Comparison of ENCODE assay signal across 9 cellular contexts in the genomic region with DNA sequence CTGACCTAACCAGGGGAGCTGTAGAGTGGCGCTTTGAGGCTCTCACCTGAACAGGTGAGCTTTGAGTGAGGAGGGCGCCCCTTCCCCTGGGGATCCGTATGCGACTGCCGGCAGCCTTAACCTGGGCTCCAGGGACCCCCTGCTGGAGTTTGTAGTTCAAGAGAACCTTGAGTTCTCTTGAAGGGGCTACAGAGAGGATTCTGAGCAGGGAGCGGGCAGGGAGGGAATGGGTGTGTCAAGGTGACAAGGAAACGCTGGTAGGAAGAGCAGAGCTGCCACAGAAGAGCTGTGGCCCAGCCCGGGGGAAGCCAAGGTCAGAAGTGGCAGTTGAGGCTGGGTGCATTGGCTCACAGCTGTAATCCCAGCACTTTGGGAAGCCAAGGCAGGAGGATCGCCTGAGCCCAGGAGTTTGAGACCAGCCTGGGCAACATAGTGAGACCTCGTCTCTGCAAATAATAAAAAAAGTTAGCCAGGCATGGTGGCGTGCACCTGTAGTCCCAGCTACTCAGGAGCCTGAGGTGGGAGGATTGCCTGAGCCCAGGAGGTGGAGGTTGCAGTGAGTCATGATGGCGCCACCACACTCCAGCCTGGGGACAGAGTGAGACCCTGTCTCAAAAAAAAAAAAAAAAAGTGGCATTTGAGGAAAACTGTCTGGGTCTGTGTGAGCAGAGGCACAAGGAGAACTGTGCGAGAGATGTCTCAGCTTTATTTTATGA. TPM values are rescaled to one million over a fixed set of nuclear protein-coding genes. Genes with fewer than 3 reads are reported as not detected.
DNase-seq lines count a peak whose midpoint lies in the region; ATAC-seq, FAIRE-seq and TF ChIP-seq lines count a peak whose summit lies in the region.
"Had no signal": no experiment of that assay in that cellular context is flagged by ENCODE, and none has a peak within 500 bp of the region (broad histone marks: within the 10 kb centered on the region; RNA-seq: fewer than 3 reads in every experiment).

No MANE protein-coding gene starts in this region.

- H3K9me3 ChIP-seq in kidney (ENCODE audit: control insufficient read depth in 1 of 2, low read length in 2 of 2) = no peaks in the 10 kb centered on the region

- H3K4me1 Mint-ChIP-seq in T-helper 2 cell treated with Interferon-gamma antibody and Interleukin-4, amounts not matched to agents 5 μg/mL and 100 μg/mL, for 36 hours (ENCODE audit: low read depth) = peaks cover 6% of the 10 kb centered on the region
- H3K4me1 Mint-ChIP-seq in activated T-helper 2 cell treated with anti-CD3 and anti-CD28 coated beads, Interferon-gamma antibody, Interleukin-2, Interleukin-4, amounts not matched to agents 10 μg/mL and 5 μg/mL and 100 μg/mL, durations not matched to agents 14 hours and 24 hours and 36 hours (ENCODE audit: low read depth) = peaks cover 12% of the 10 kb centered on the region
- peaks cover 7 to 11% of the 10 kb centered on the region in 2 donors for H3K4me1 Mint-ChIP-seq in stimulated activated naive B cell treated with anti-CD40 and anti-IgM and Interleukin-4, amounts not matched to agents 10 μg/mL and 1 μg/mL and 100 μg/mL, for 72 hours

- H3K4me3 ChIP-seq in kidney (ENCODE audit: low read length in 2 of 2) = peak overlapping the region; percentile 71 to 76

- intact Hi-C loops in activated T-helper 2 cell treated with anti-CD3 and anti-CD28 coated beads, Interferon-gamma antibody, Interleukin-2, Interleukin-4, amounts not matched to agents 10 μg/mL and 5 μg/mL and 100 μg/mL, durations not matched to agents 14 hours and 24 hours and 36 hours (cut with micrococcal nuclease) = no loop called here
- intact Hi-C loops in kidney (cut with DNase I) = no loop called here

- H3K27ac Mint-ChIP-seq in T-helper 2 cell treated with Interferon-gamma antibody and Interleukin-4, amounts not matched to agents 5 μg/mL and 100 μg/mL, for 36 hours = no peak overlapping the region
- no peak overlapping the region for H3K27ac Mint-ChIP-seq in activated T-helper 2 cell treated with anti-CD3 and anti-CD28 coated beads, Interferon-gamma antibody, Interleukin-2, Interleukin-4, amounts not matched to agents 10 μg/mL and 5 μg/mL and 100 μg/mL, durations not matched to agents 14 hours and 24 hours and 36 hours
- H3K27ac Mint-ChIP-seq in stimulated activated naive B cell treated with anti-CD40 and anti-IgM and Interleukin-4, amounts not matched to agents 10 μg/mL and 1 μg/mL and 100 μg/mL, for 72 hours = no peak overlapping the region

- peaks cover 10% of the 10 kb centered on the region for H3K36me3 Mint-ChIP-seq in T-helper 2 cell treated with Interferon-gamma antibody and Interleukin-4, amounts not matched to agents 5 μg/mL and 100 μg/mL, for 36 hours (ENCODE audit: low read depth)
- H3K36me3 Mint-ChIP-seq in activated T-helper 2 cell treated with anti-CD3 and anti-CD28 coated beads, Interferon-gamma antibody, Interleukin-2, Interleukin-4, amounts not matched to agents 10 μg/mL and 5 μg/mL and 100 μg/mL, durations not matched to agents 14 hours and 24 hours and 36 hours (ENCODE audit: low read depth) = peaks cover 25% of the 10 kb centered on the region
- H3K36me3 Mint-ChIP-seq in stimulated activated naive B cell treated with anti-CD40 and anti-IgM and Interleukin-4, amounts not matched to agents 10 μg/mL and 1 μg/mL and 100 μg/mL, for 72 hours = peaks cover 12% of the 10 kb centered on the region in 2 donors

- no peak for ATAC-seq in stimulated activated naive B cell treated with anti-CD40 and anti-IgM and Interleukin-4, amounts not matched to agents 10 μg/mL and 1 μg/mL and 100 μg/mL, for 72 hours (replicated peaks)

- H3K27ac ChIP-seq in kidney (ENCODE audit: low read depth in 2 of 2, low read length in 2 of 2) = peak overlapping the region; percentile 47 to 92

- peak overlapping the region; percentile 77 for H3K4me3 Mint-ChIP-seq in T-helper 2 cell treated with Interferon-gamma antibody and Interleukin-4, amounts not matched to agents 5 μg/mL and 100 μg/mL, for 36 hours
- peak overlapping the region; percentile 54 for H3K4me3 Mint-ChIP-seq in activated T-helper 2 cell treated with anti-CD3 and anti-CD28 coated beads, Interferon-gamma antibody, Interleukin-2, Interleukin-4, amounts not matched to agents 10 μg/mL and 5 μg/mL and 100 μg/mL, durations not matched to agents 14 hours and 24 hours and 36 hours (ENCODE audit: low read depth)
- H3K4me3 Mint-ChIP-seq in stimulated activated naive B cell treated with anti-CD40 and anti-IgM and Interleukin-4, amounts not matched to agents 10 μg/mL and 1 μg/mL and 100 μg/mL, for 72 hours = peak overlapping the region; percentile 76 to 78

- H3K9ac ChIP-seq in kidney (ENCODE audit: low read length in 2 of 2) = peak overlapping the region; percentile 4 to 80

- H3K9me3 Mint-ChIP-seq in T-helper 2 cell treated with Interferon-gamma antibody and Interleukin-4, amounts not matched to agents 5 μg/mL and 100 μg/mL, for 36 hours = no peaks in the 10 kb centered on the region
- no peaks in the 10 kb centered on the region for H3K9me3 Mint-ChIP-seq in activated T-helper 2 cell treated with anti-CD3 and anti-CD28 coated beads, Interferon-gamma antibody, Interleukin-2, Interleukin-4, amounts not matched to agents 10 μg/mL and 5 μg/mL and 100 μg/mL, durations not matched to agents 14 hours and 24 hours and 36 hours
- no peaks in the 10 kb centered on the region for H3K9me3 Mint-ChIP-seq in stimulated activated naive B cell treated with anti-CD40 and anti-IgM and Interleukin-4, amounts not matched to agents 10 μg/mL and 1 μg/mL and 100 μg/mL, for 72 hours

- FAIRE-seq in kidney (lab: Jason Lieb, UNC) = no peak

- TF ChIP-seq CTCF in kidney (IDR thresholded peaks at IDR 0.05; ENCODE audit: borderline replicate concordance, extremely low read depth, insufficient read depth) = no peak

- H3K36me3 ChIP-seq in kidney (ENCODE audit: control insufficient read depth in 1 of 2, insufficient read depth in 2 of 2, low read length in 2 of 2) = peaks cover 0 to 2% of the 10 kb centered on the region in 2 donors

- peaks cover 12% of the 10 kb centered on the region for H3K27me3 Mint-ChIP-seq in T-helper 2 cell treated with Interferon-gamma antibody and Interleukin-4, amounts not matched to agents 5 μg/mL and 100 μg/mL, for 36 hours (ENCODE audit: low read depth)
- peaks cover 11% of the 10 kb centered on the region for H3K27me3 Mint-ChIP-seq in activated T-helper 2 cell treated with anti-CD3 and anti-CD28 coated beads, Interferon-gamma antibody, Interleukin-2, Interleukin-4, amounts not matched to agents 10 μg/mL and 5 μg/mL and 100 μg/mL, durations not matched to agents 14 hours and 24 hours and 36 hours (ENCODE audit: low read depth)
- peaks cover 4 to 5% of the 10 kb centered on the region in 2 donors for H3K27me3 Mint-ChIP-seq in stimulated activated naive B cell treated with anti-CD40 and anti-IgM and Interleukin-4, amounts not matched to agents 10 μg/mL and 1 μg/mL and 100 μg/mL, for 72 hours

- H3K4me1 ChIP-seq in kidney (ENCODE audit: control insufficient read depth in 1 of 2, insufficient read depth in 1 of 2, low read depth in 1 of 2, low read length in 2 of 2) = peaks cover 0 to 16% of the 10 kb centered on the region in 2 donors

- no peak for DNase-seq in T-helper 2 cell treated with Interferon-gamma antibody and Interleukin-4, amounts not matched to agents 5 μg/mL and 100 μg/mL, for 36 hours (ENCODE audit: low spot score)
- DNase-seq in T-helper 2 cell = no peak
- DNase-seq in activated T-helper 2 cell treated with anti-CD3 and anti-CD28 coated beads, Interferon-gamma antibody, Interleukin-2, Interleukin-4, amounts not matched to agents 10 μg/mL and 5 μg/mL and 100 μg/mL, durations not matched to agents 14 hours and 24 hours and 36 hours (ENCODE audit: low spot score) = no peak
- DNase-seq in kidney = no peak
- DNase-seq in stimulated activated naive B cell treated with anti-CD40 and anti-IgM and Interleukin-4, amounts not matched to agents 10 μg/mL and 1 μg/mL and 100 μg/mL, for 72 hours = no peak
- DNase-seq in NAMALWA (ENCODE audit: low spot score) = no peak
- no peak for DNase-seq in NK-92 treated with Interleukin-12 subunit alpha and Interleukin-12 subunit beta, amount 100 ng/mL, for 24 hours (lab: John Stamatoyannopoulos, UW)
- DNase-seq in stimulated activated CD4-positive, alpha-beta T cell treated with anti-CD3 and anti-CD28 coated beads, Interleukin-1b, Interleukin-23, amount 100 ng/mL, for 48 hours = no peak
- DNase-seq: occipital lobe had no signal

RNA-seq across cellular contexts. Expression of gene LLGL2, which starts 1.2 kb away (rescaled TPM):
- total RNA-seq in activated T-helper 2 cell treated with anti-CD3 and anti-CD28 coated beads, Interferon-gamma antibody, Interleukin-2, Interleukin-4, amounts not matched to agents 10 μg/mL and 5 μg/mL and 100 μg/mL, durations not matched to agents 14 hours and 24 hours and 36 hours = 12.1 and 13.5 TPM in 2 replicates
- total RNA-seq in kidney = 262 TPM
- 181 TPM for polyA plus RNA-seq in kidney (ENCODE audit: insufficient read depth, low read depth, low replicate concordance)

RNA-seq across cellular contexts. Expression of gene TSEN54, which starts 10.4 kb away (rescaled TPM):
- total RNA-seq in activated T-helper 2 cell treated with anti-CD3 and anti-CD28 coated beads, Interferon-gamma antibody, Interleukin-2, Interleukin-4, amounts not matched to agents 10 μg/mL and 5 μg/mL and 100 μg/mL, durations not matched to agents 14 hours and 24 hours and 36 hours = 74.6 and 78.2 TPM in 2 replicates
- total RNA-seq in kidney = 25.8 TPM
- polyA plus RNA-seq in kidney (ENCODE audit: insufficient read depth, low read depth, low replicate concordance) = 33.8 TPM

RNA-seq across cellular contexts. Expression of gene CASKIN2, which starts 11.4 kb away (rescaled TPM):
- total RNA-seq in activated T-helper 2 cell treated with anti-CD3 and anti-CD28 coated beads, Interferon-gamma antibody, Interleukin-2, Interleukin-4, amounts not matched to agents 10 μg/mL and 5 μg/mL and 100 μg/mL, durations not matched to agents 14 hours and 24 hours and 36 hours = 2.2 and 2.3 TPM in 2 replicates
- 98.6 TPM for total RNA-seq in kidney
- polyA plus RNA-seq in kidney (ENCODE audit: insufficient read depth, low read depth, low replicate concordance) = 25.0 TPM

Comparison
In these comparisons a context has a peak if more than half of its experiments do, and no peak if none do; other contexts are left out.
1. RNA of gene LLGL2, which starts 1.2 kb away (total RNA-seq): 262 TPM in kidney (single experiment); 12.1 to 13.5 TPM in activated T-helper 2 cell treated with anti-CD3 and anti-CD28 coated beads, Interferon-gamma antibody, Interleukin-2, Interleukin-4, amounts not matched to agents 10 μg/mL and 5 μg/mL and 100 μg/mL, durations not matched to agents 14 hours and 24 hours and 36 hours; every median in the first group is over 10 times any median in the second.
2. RNA of gene CASKIN2, which starts 11.4 kb away (total RNA-seq): 98.6 TPM in kidney (single experiment); 2.2 to 2.3 TPM in activated T-helper 2 cell treated with anti-CD3 and anti-CD28 coated beads, Interferon-gamma antibody, Interleukin-2, Interleukin-4, amounts not matched to agents 10 μg/mL and 5 μg/mL and 100 μg/mL, durations not matched to agents 14 hours and 24 hours and 36 hours; every median in the first group is over 10 times any median in the second.
3. Peak in every context shown above with its lines, with median percentiles within 50 percentile points of each other: H3K4me3 Mint-ChIP-seq.